ENCODE assay signal across 8 cellular contexts in genomic region chr1:193060938-193061337, GRCh38. TPM values are rescaled to one million over a fixed set of nuclear protein-coding genes. Genes with fewer than 3 reads are reported as not detected.
DNase-seq lines count a peak whose midpoint lies in the region; ATAC-seq and TF ChIP-seq lines count a peak whose summit lies in the region.

No MANE protein-coding gene starts in this region.

- H3K4me1 ChIP-seq in right atrium auricular region (peaks cover 0 to 40% of the 10 kb centered on the region in 2 donors), esophagus muscularis mucosa (peaks cover 26 to 67% (median 54%) of the 10 kb centered on the region in 4 donors), skeletal muscle satellite cell (ENCODE audit: control insufficient read depth, insufficient read depth, low read length) (peaks cover 19% of the 10 kb centered on the region)

- intact Hi-C loops in Right ventricle myocardium inferior (cut with DNase I) (no loop called here), esophagus muscularis mucosa (cut with DNase I) (loop anchor here (5.0 kb wide), 1 partner anchor 41 kb away; no protein-coding TSS in a partner anchor)

- TF ChIP-seq CTCF in right atrium auricular region (IDR thresholded peaks at IDR 0.05) (no peak), esophagus muscularis mucosa (IDR thresholded peaks at IDR 0.05) (no peak)

- no peak for TF ChIP-seq POLR2A in esophagus muscularis mucosa (IDR thresholded peaks at IDR 0.05; ENCODE audit: low read depth)

- H3K27ac ChIP-seq in right atrium auricular region, result peak overlapping the region; percentile 98 to 99
- peak overlapping the region; percentile 97 to 98 (median 98) for H3K27ac ChIP-seq in esophagus muscularis mucosa (replicated peaks in 1 of 4)

- 11% methylated on average over 2 of the region's 2 CpGs for WGBS in esophagus muscularis mucosa

- no peak for TF ChIP-seq EP300 in esophagus muscularis mucosa (IDR thresholded peaks at IDR 0.05)

- ATAC-seq in Right ventricle myocardium inferior, result no peak
- no peak for ATAC-seq in HG02759 (IDR thresholded peaks at IDR 0.05; ENCODE audit: unreplicated experiment)
- ATAC-seq in HG03095 (IDR thresholded peaks at IDR 0.05; ENCODE audit: unreplicated experiment), result no peak

- H3K36me3 ChIP-seq in right atrium auricular region (no peaks in the 10 kb centered on the region), esophagus muscularis mucosa (no peaks in the 10 kb centered on the region), skeletal muscle satellite cell (ENCODE audit: insufficient read depth, low read length) (no peaks in the 10 kb centered on the region)

- H3K9me3 ChIP-seq in right atrium auricular region, result no peaks in the 10 kb centered on the region
- no peaks in the 10 kb centered on the region for H3K9me3 ChIP-seq in esophagus muscularis mucosa
- H3K9me3 ChIP-seq in skeletal muscle satellite cell (replicated peaks; ENCODE audit: low read length), result no peaks in the 10 kb centered on the region

- H3K4me3 ChIP-seq in right atrium auricular region (peak overlapping the region in 1 of 2 donors; percentile 84), esophagus muscularis mucosa (peak overlapping the region; percentile 73 to 87 (median 84)), skeletal muscle satellite cell (ENCODE audit: low read length) (peak overlapping the region; percentile 86)

- no peak for DNase-seq in right atrium auricular region (ENCODE audit: low spot score)
- no peak for DNase-seq in Right ventricle myocardium inferior (ENCODE audit: missing footprints)
- DNase-seq in SIG-M5 treated with dmso at 0.1 percent for 504 hours (lab: John Stamatoyannopoulos, UW; ENCODE audit: unreplicated experiment), result peak; percentile 79
- DNase-seq in esophagus muscularis mucosa (ENCODE audit: extremely low spot score), result no peak
- DNase-seq in effector CD8-positive, alpha-beta T cell (lab: John Stamatoyannopoulos, UW), result no peak

- peak overlapping the region; percentile 84 for H3K4me2 ChIP-seq in skeletal muscle satellite cell (ENCODE audit: low read length)

- H3K27me3 ChIP-seq in right atrium auricular region (no peaks in the 10 kb centered on the region), esophagus muscularis mucosa (no peaks in the 10 kb centered on the region), skeletal muscle satellite cell (ENCODE audit: control insufficient read depth, insufficient read depth, low read length) (no peaks in the 10 kb centered on the region)

- H3K9ac ChIP-seq in skeletal muscle satellite cell (ENCODE audit: low read depth, low read length), result peak overlapping the region; percentile 96

RNA-seq across cellular contexts. Expression of gene RO60, which starts 1.5 kb away (rescaled TPM):
- total RNA-seq in right atrium auricular region, result 10 to 100 TPM; 58.9 to 64.4 TPM
- total RNA-seq in Right ventricle myocardium inferior, result 42.8 TPM
- total RNA-seq in esophagus muscularis mucosa, result 100 to 1,000 TPM; 112 to 277 (median 168) TPM
- 109 and 116 TPM in 2 replicates for total RNA-seq in skeletal muscle satellite cell (2012; rRNA removed)

RNA-seq across cellular contexts. Expression of gene UCHL5, which starts 1.8 kb away (rescaled TPM):
- total RNA-seq in right atrium auricular region (10 to 100 TPM; 18.9 to 32.9 TPM), Right ventricle myocardium inferior (42.9 TPM), esophagus muscularis mucosa (10 to 100 TPM; 24.0 to 33.8 (median 28.8) TPM)
- total RNA-seq in skeletal muscle satellite cell (2012; rRNA removed), result 29.7 and 33.7 TPM in 2 replicates

RNA-seq across cellular contexts. Expression of gene GLRX2, which starts 44.3 kb away (rescaled TPM):
- total RNA-seq in right atrium auricular region (10 to 100 TPM in 1 of 2 donors, 1 to 10 TPM in 1; 6.8 to 12.1 TPM), Right ventricle myocardium inferior (45.3 TPM), esophagus muscularis mucosa (10 to 100 TPM in 2 of 4 donors, 1 to 10 TPM in 2; 8.1 to 12.1 (median 10.0) TPM)
- 17.3 and 26.9 TPM in 2 replicates for total RNA-seq in skeletal muscle satellite cell (2012; rRNA removed)
